ENCODE assay signal across 36 cellular contexts in the genomic region with DNA sequence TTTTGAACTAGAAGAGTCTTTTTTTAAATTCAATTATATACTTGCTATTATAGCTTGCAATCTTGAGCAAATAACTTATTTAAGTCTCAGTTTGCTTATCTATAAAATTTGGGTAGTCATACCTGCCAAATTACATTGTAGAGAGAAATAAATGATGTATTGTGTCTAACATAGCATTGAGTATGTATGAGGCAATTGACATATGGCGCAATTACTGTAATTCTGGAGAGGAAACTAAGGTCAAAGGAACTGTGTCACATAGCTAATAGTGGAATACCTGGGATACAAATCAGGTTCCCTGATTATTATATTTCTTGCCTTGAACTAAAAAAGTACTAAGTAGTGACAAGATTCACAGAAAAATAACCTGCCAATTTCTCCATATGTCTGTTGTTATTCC.
"Had no signal": no experiment of that assay in that cellular context is flagged by ENCODE, and none has a peak within 500 bp of the region (broad histone marks: within the 10 kb centered on the region; RNA-seq: fewer than 3 reads in every experiment).

No MANE protein-coding gene starts in this region.

- H2AFZ ChIP-seq: hepatocyte had no signal

- ATAC-seq: activated CD4-positive, CD25-positive, alpha-beta regulatory T cell treated with anti-CD3 and anti-CD28 coated beads, Interleukin-2, amount 50 U/mL, for 24 hours; activated CD8-positive, alpha-beta T cell treated with anti-CD3 and anti-CD28 coated beads for 36 hours; activated naive CD8-positive, alpha-beta T cell treated with anti-CD3 and anti-CD28 coated beads, Interleukin-2, amount 50 U/mL, for 24 hours; body of pancreas; esophagus mucosa; foreskin keratinocyte; gastrocnemius medialis; heart right ventricle; T-helper 17 cell had no signal

- DNase-seq: activated B cell treated with CpG ODN at 0.5 μM for 24 hours; activated CD4-positive, alpha-beta T cell treated with anti-CD3 and anti-CD28 coated beads for 48 hours; activated CD4-positive, alpha-beta T cell treated with anti-CD3 and anti-CD28 coated beads, Interleukin-2, amount 50 U/mL, for 1 hour; activated CD4-positive, alpha-beta T cell treated with anti-CD3 and anti-CD28 coated beads, Interleukin-2, amount 50 U/mL, for 48 hours; activated CD8-positive, alpha-beta memory T cell treated with anti-CD3 and anti-CD28 coated beads for 24 hours; activated CD8-positive, alpha-beta T cell treated with anti-CD3 and anti-CD28 coated beads for 36 hours; activated effector memory CD4-positive, alpha-beta T cell treated with anti-CD3 and anti-CD28 coated beads, Interleukin-2, amount 50 U/mL, for 16 hours; activated naive CD4-positive, alpha-beta T cell treated with anti-CD3 and anti-CD28 coated beads for 36 hours; activated naive CD8-positive, alpha-beta T cell treated with anti-CD3 and anti-CD28 coated beads for 36 hours; activated naive CD8-positive, alpha-beta T cell treated with anti-CD3 and anti-CD28 coated beads, Interleukin-2, amount 50 U/mL, for 24 hours; activated T-cell treated with anti-CD3 and anti-CD28 coated beads, Interleukin-2, amount 50 U/mL, for 48 hours; adrenal gland; amygdala; aorta; body of pancreas; central memory CD4-positive, alpha-beta T cell; cerebellar nuclear complex; colonic mucosa; effector CD8-positive, alpha-beta T cell; foreskin keratinocyte; gastrocnemius medialis; glutamatergic neuron; heart right ventricle; T-helper 17 cell; T1000; WERI-Rb-1 had no signal

- H3K4me3 Mint-ChIP-seq: activated B cell treated with CpG ODN at 0.5 μM for 24 hours; activated CD8-positive, alpha-beta T cell treated with anti-CD3 and anti-CD28 coated beads for 36 hours; activated naive CD4-positive, alpha-beta T cell treated with anti-CD3 and anti-CD28 coated beads for 36 hours; activated naive CD4-positive, alpha-beta T cell treated with anti-CD3 and anti-CD28 coated beads, Interleukin-2, amount 50 U/mL, for 24 hours; activated naive CD8-positive, alpha-beta T cell treated with anti-CD3 and anti-CD28 coated beads for 36 hours; activated naive CD8-positive, alpha-beta T cell treated with anti-CD3 and anti-CD28 coated beads, Interleukin-2, amount 50 U/mL, for 24 hours; activated T-helper 1 cell treated with anti-CD3 and anti-CD28 coated beads, Interleukin-12 subunit alpha, Interleukin-12 subunit beta, Interleukin-2, Interleukin-4 antibody, amounts not matched to agents 30 ng/mL and 10 ng/mL and 1 ng/mL, durations not matched to agents 14 hours and 24 hours and 36 hours; T-helper 17 cell; T-helper 2 cell treated with Interferon-gamma antibody and Interleukin-4, amounts not matched to agents 5 μg/mL and 100 μg/mL, for 36 hours had no signal

- H3K79me2 ChIP-seq: hepatocyte had no signal

- H3K4me3 ChIP-seq: adrenal gland, body of pancreas, cardiac muscle cell, colonic mucosa, gastrocnemius medialis, heart right ventricle, hepatocyte had no signal

- H3K4me1 Mint-ChIP-seq: activated B cell treated with CpG ODN at 0.5 μM for 24 hours; activated naive CD4-positive, alpha-beta T cell treated with anti-CD3 and anti-CD28 coated beads, Interleukin-2, amount 50 U/mL, for 24 hours had no signal

- H3K27ac ChIP-seq: adrenal gland, body of pancreas, cardiac muscle cell, colonic mucosa, foreskin keratinocyte, gastrocnemius medialis, heart right ventricle, hepatocyte, WERI-Rb-1 had no signal

- FAIRE-seq: endometrium, endothelial cell of umbilical vein had no signal

- H3K36me3 ChIP-seq: adrenal gland, cardiac muscle cell, colonic mucosa, gastrocnemius medialis, heart right ventricle, WERI-Rb-1 had no signal

- H3K4me1 ChIP-seq: adrenal gland, body of pancreas, colonic mucosa, foreskin keratinocyte, gastrocnemius medialis, heart right ventricle had no signal

- H3K27me3 ChIP-seq: adrenal gland, body of pancreas, cardiac muscle cell, colonic mucosa, foreskin keratinocyte, gastrocnemius medialis, heart right ventricle, hepatocyte had no signal

- H3K27me3 Mint-ChIP-seq: activated naive CD4-positive, alpha-beta T cell treated with anti-CD3 and anti-CD28 coated beads, Interleukin-2, amount 50 U/mL, for 24 hours; activated naive CD8-positive, alpha-beta T cell treated with anti-CD3 and anti-CD28 coated beads for 36 hours; T-helper 17 cell had no signal

- H3K9me3 Mint-ChIP-seq: activated naive CD4-positive, alpha-beta T cell treated with anti-CD3 and anti-CD28 coated beads for 36 hours; activated T-helper 2 cell treated with anti-CD3 and anti-CD28 coated beads, Interferon-gamma antibody, Interleukin-2, Interleukin-4, amounts not matched to agents 10 μg/mL and 5 μg/mL and 100 μg/mL, durations not matched to agents 14 hours and 24 hours and 36 hours; T-helper 2 cell treated with Interferon-gamma antibody and Interleukin-4, amounts not matched to agents 5 μg/mL and 100 μg/mL, for 36 hours had no signal

- H3K4me2 ChIP-seq: hepatocyte had no signal

- H3K27ac Mint-ChIP-seq: activated B cell treated with CpG ODN at 0.5 μM for 24 hours; activated CD8-positive, alpha-beta T cell treated with anti-CD3 and anti-CD28 coated beads for 36 hours; activated naive CD4-positive, alpha-beta T cell treated with anti-CD3 and anti-CD28 coated beads for 36 hours; activated naive CD4-positive, alpha-beta T cell treated with anti-CD3 and anti-CD28 coated beads, Interleukin-2, amount 50 U/mL, for 24 hours; activated naive CD8-positive, alpha-beta T cell treated with anti-CD3 and anti-CD28 coated beads for 36 hours; activated naive CD8-positive, alpha-beta T cell treated with anti-CD3 and anti-CD28 coated beads, Interleukin-2, amount 50 U/mL, for 24 hours; activated T-helper 1 cell treated with anti-CD3 and anti-CD28 coated beads, Interleukin-12 subunit alpha, Interleukin-12 subunit beta, Interleukin-2, Interleukin-4 antibody, amounts not matched to agents 30 ng/mL and 10 ng/mL and 1 ng/mL, durations not matched to agents 14 hours and 24 hours and 36 hours; activated T-helper 2 cell treated with anti-CD3 and anti-CD28 coated beads, Interferon-gamma antibody, Interleukin-2, Interleukin-4, amounts not matched to agents 10 μg/mL and 5 μg/mL and 100 μg/mL, durations not matched to agents 14 hours and 24 hours and 36 hours; T-helper 17 cell; T-helper 2 cell treated with Interferon-gamma antibody and Interleukin-4, amounts not matched to agents 5 μg/mL and 100 μg/mL, for 36 hours had no signal

- H3K36me3 Mint-ChIP-seq: activated naive CD4-positive, alpha-beta T cell treated with anti-CD3 and anti-CD28 coated beads, Interleukin-2, amount 50 U/mL, for 24 hours; activated naive CD8-positive, alpha-beta T cell treated with anti-CD3 and anti-CD28 coated beads for 36 hours had no signal

- H3K9me3 ChIP-seq: adrenal gland, body of pancreas, colonic mucosa, gastrocnemius medialis had no signal
